ENCODE assay signal across 19 cellular contexts in genomic region chr2:85287721-85288120, GRCh38.
"Had no signal": no experiment of that assay in that cellular context is flagged by ENCODE, and none has a peak within 500 bp of the region (broad histone marks: within the 10 kb centered on the region; RNA-seq: fewer than 3 reads in every experiment).

No MANE protein-coding gene starts in this region.

- H3K27ac Mint-ChIP-seq: memory B cell had no signal

- H3K9me3 Mint-ChIP-seq: activated T-helper 1 cell treated with anti-CD3 and anti-CD28 coated beads, Interleukin-12 subunit alpha, Interleukin-12 subunit beta, Interleukin-2, Interleukin-4 antibody, amounts not matched to agents 30 ng/mL and 10 ng/mL and 1 ng/mL, durations not matched to agents 14 hours and 24 hours and 36 hours; memory B cell; nephron had no signal

- H3K27me3 ChIP-seq: heart right ventricle, left lung, right lobe of liver, testis had no signal

- H3K4me3 Mint-ChIP-seq: activated T-helper 1 cell treated with anti-CD3 and anti-CD28 coated beads, Interleukin-12 subunit alpha, Interleukin-12 subunit beta, Interleukin-2, Interleukin-4 antibody, amounts not matched to agents 30 ng/mL and 10 ng/mL and 1 ng/mL, durations not matched to agents 14 hours and 24 hours and 36 hours; memory B cell; nephron had no signal

- H3K36me3 Mint-ChIP-seq: memory B cell had no signal

- DNase-seq: activated CD4-positive, alpha-beta T cell treated with anti-CD3 and anti-CD28 coated beads for 4 hours; activated CD8-positive, alpha-beta memory T cell treated with anti-CD3 and anti-CD28 coated beads, Interleukin-2, amount 50 U/mL, for 48 hours; activated CD8-positive, alpha-beta T cell treated with anti-CD3 and anti-CD28 coated beads, Interleukin-2, amount 10 ng/mL, durations not matched to agents 7 days and 5 days; activated naive CD4-positive, alpha-beta T cell; cortex of kidney; foreskin melanocyte; heart right ventricle; islet precursor cell; left lung; occipital lobe; right lobe of liver; stimulated activated naive CD8-positive, alpha-beta T cell treated with anti-CD3 and anti-CD28 coated beads, Interleukin-15, Interleukin-2, amounts not matched to agents 100 U/mL and 50 U/mL, for 24 hours; T-helper 1 cell; testis had no signal

- H3K4me1 ChIP-seq: prostate gland, right lobe of liver, testis had no signal

- H3K9me3 ChIP-seq: heart right ventricle, left lung, prostate gland, right lobe of liver, testis had no signal

- H3K4me3 ChIP-seq: heart right ventricle, left lung, prostate gland, right lobe of liver, testis had no signal

- H3K27ac ChIP-seq: heart right ventricle, prostate gland, right lobe of liver, testis, VCaP had no signal

- ATAC-seq: activated CD8-positive, alpha-beta T cell treated with anti-CD3 and anti-CD28 coated beads, Interleukin-2, amount 10 ng/mL, durations not matched to agents 7 days and 5 days; heart right ventricle; right lobe of liver; stimulated activated naive CD8-positive, alpha-beta T cell treated with anti-CD3 and anti-CD28 coated beads, Interleukin-15, Interleukin-2, amounts not matched to agents 100 U/mL and 50 U/mL, for 24 hours had no signal

- H3K36me3 ChIP-seq: left lung, prostate gland had no signal
